ENCODE assay signal across 23 cellular contexts in genomic region chr1:222114536-222115156, GRCh38.
A peak's percentile ranks its signal among the peaks of the same experiment; 100 is the strongest.
DNase-seq lines count a peak whose midpoint lies in the region; ATAC-seq, FAIRE-seq and TF ChIP-seq lines count a peak whose summit lies in the region.
"Had no signal": no experiment of that assay in that cellular context is flagged by ENCODE, and none has a peak within 500 bp of the region (broad histone marks: within the 10 kb centered on the region; RNA-seq: fewer than 3 reads in every experiment).

No MANE protein-coding gene starts in this region.

- 0 out of 2 replicates have a peak overlapping the region, but pooled peaks have one; percentile 27 for H3K14ac ChIP-seq in IMR-90 (replicated peaks; ENCODE audit: low read depth, low read length)

- DNase-seq in HCEC 1CT, result peak; percentile 7
- DNase-seq in IMR-90, result no peak
- no peak for DNase-seq in K562 (ENCODE audit: extremely low read depth in 1 of 4, low spot score in 3 of 4)
- DNase-seq in NCI-H82 treated with DMSO at 0.1 percent for 48 hours (lab: John Stamatoyannopoulos, UW; ENCODE audit: unreplicated experiment), result no peak
- DNase-seq in activated effector memory CD4-positive, alpha-beta T cell treated with Interleukin-2 at 50 U/mL for 16 hours, result no peak
- DNase-seq in stimulated activated CD8-positive, alpha-beta memory T cell treated with anti-CD3 and anti-CD28 coated beads, Interleukin-4, amount 100 ng/mL, for 48 hours, result no peak
- DNase-seq: 8988T; ACHN; BE2C; C1 segment of cervical spinal cord; Caco-2; Calu3; CD4-positive, alpha-beta T cell; CD8-positive, alpha-beta T cell; DMS79 treated with DMSO at 0.1 percent for 48 hours; GF-D8 had no signal

- in situ Hi-C loops in IMR-90 (cut with MboI; ENCODE audit: low sequenced_read_pairs), result no loop called here
- in situ Hi-C loops in K562 (cut with MboI), result no loop called here

- no peaks in the 10 kb centered on the region for H3K79me1 ChIP-seq in IMR-90 (ENCODE audit: low read depth in 1 of 2, low read length in 2 of 2)

- H3K56ac ChIP-seq in IMR-90 (ENCODE audit: extremely low read depth, insufficient read depth, low read length), result no peak overlapping the region

- peak overlapping the region; percentile 47; the same call in 1 of the 2 replicates for H3K4ac ChIP-seq in IMR-90 (ENCODE audit: low read depth, low read length)

- H3K18ac ChIP-seq in IMR-90 (ENCODE audit: low read depth, low read length), result no peak overlapping the region

- no peak overlapping the region for H2BK120ac ChIP-seq in IMR-90 (ENCODE audit: low read depth, low read length)

- H3K4me1 ChIP-seq in IMR-90 (ENCODE audit: control insufficient read depth, insufficient read depth, low read length), result no peaks in the 10 kb centered on the region
- H3K4me1 ChIP-seq in K562 (replicated peaks in 1 of 2; ENCODE audit: control insufficient read depth in 2 of 2, insufficient read depth in 2 of 2, low read length in 2 of 2), result no peaks in the 10 kb centered on the region
- no peaks in the 10 kb centered on the region for H3K4me1 ChIP-seq in mononuclear cell (ENCODE audit: insufficient read depth, low read length)
- H3K4me1 ChIP-seq: BE2C, BLaER1, Caco-2 had no signal

- H3K4me3 ChIP-seq in IMR-90 (ENCODE audit: insufficient read depth, low read depth, low read length) (no peak overlapping the region), K562 (no peak overlapping the region), mononuclear cell (ENCODE audit: low read length) (peak overlapping the region; percentile 4)
- H3K4me3 ChIP-seq: BLaER1 had no signal

- no peak overlapping the region for H2AFZ ChIP-seq in IMR-90 (replicated peaks; ENCODE audit: low read length, poor library complexity)
- no peak overlapping the region for H2AFZ ChIP-seq in K562 (ENCODE audit: low read depth, low read length)

- dilution Hi-C loops in IMR-90 (cut with HindIII; ENCODE audit: low sequenced_read_pairs, unreplicated experiment), result no loop called here

- H3K9ac ChIP-seq in IMR-90 (ENCODE audit: low read depth, low read length), result no peak overlapping the region
- no peak overlapping the region for H3K9ac ChIP-seq in K562 (ENCODE audit: insufficient read depth in 1 of 2, low read depth in 2 of 2, low read length in 2 of 2)
- H3K9ac ChIP-seq: BLaER1 had no signal

- TF ChIP-seq POLR2A in IMR-90 (IDR thresholded peaks at IDR 0.05; ENCODE audit: low read depth, low read length), result no peak
- no peak for TF ChIP-seq POLR2A in K562 (conservative IDR thresholded peaks at IDR 0.05)

- H3K9me3 ChIP-seq in IMR-90 (ENCODE audit: control insufficient read depth, insufficient read depth, low read length) (peaks cover 2% of the 10 kb centered on the region), K562 (replicated peaks; ENCODE audit: control insufficient read depth, insufficient read depth, low read depth, low read length) (no peaks in the 10 kb centered on the region), mononuclear cell (ENCODE audit: low read depth, low read length) (no peaks in the 10 kb centered on the region)
- H3K9me3 ChIP-seq: BE2C, BLaER1, Caco-2 had no signal

- peak; percentile 61 for ATAC-seq in IMR-90 (ENCODE audit: low read depth)
- no peak for ATAC-seq in K562
- ATAC-seq: CD8-positive, alpha-beta T cell had no signal

- H2BK5ac ChIP-seq in IMR-90 (ENCODE audit: low read depth, low read length, poor library complexity, severe bottlenecking), result no peak overlapping the region

- no peaks in the 10 kb centered on the region for H3K79me2 ChIP-seq in K562 (ENCODE audit: control insufficient read depth, insufficient read depth, low read length)

- H3K27me3 ChIP-seq in IMR-90 (ENCODE audit: control insufficient read depth, insufficient read depth, low read length) (no peaks in the 10 kb centered on the region), K562 (ENCODE audit: control insufficient read depth in 2 of 2, insufficient read depth in 2 of 2, low read length in 2 of 2) (no peaks in the 10 kb centered on the region), mononuclear cell (ENCODE audit: insufficient read depth, low read length) (peaks cover 3% of the 10 kb centered on the region)
- H3K27me3 ChIP-seq: BE2C, BLaER1 had no signal

- H3K36me3 ChIP-seq in IMR-90 (ENCODE audit: control insufficient read depth, insufficient read depth, low read length), result no peaks in the 10 kb centered on the region
- H3K36me3 ChIP-seq in K562 (ENCODE audit: control insufficient read depth, insufficient read depth, low read length), result no peaks in the 10 kb centered on the region
- H3K36me3 ChIP-seq: BE2C, BLaER1 had no signal

- no peak overlapping the region for H2AK9ac ChIP-seq in IMR-90 (replicated peaks; ENCODE audit: low read depth, low read length, poor library complexity)

- H4K5ac ChIP-seq in IMR-90 (ENCODE audit: low read depth, low read length), result no peak overlapping the region

- no peak for FAIRE-seq in K562 (lab: Jason Lieb, UNC)
- FAIRE-seq: A204.1, D721Med, G401.6, GM12891, GM19239 had no signal

- TF ChIP-seq RAD21 in IMR-90 (IDR thresholded peaks at IDR 0.05; ENCODE audit: low read length), result no peak
- TF ChIP-seq RAD21 in K562 (CRISPR knock-in tag; conservative IDR thresholded peaks at IDR 0.05 in 1 of 2, IDR thresholded peaks at IDR 0.05 in 1 of 2), result no peak

- H3K9me1 ChIP-seq in IMR-90 (ENCODE audit: insufficient read depth, low read length) (peaks cover 2% of the 10 kb centered on the region), K562 (ENCODE audit: control insufficient read depth, insufficient read depth, low read length) (no peaks in the 10 kb centered on the region)

- 0 out of 2 replicates have a peak overlapping the region, but pooled peaks have one; percentile 64 for H2AK5ac ChIP-seq in IMR-90 (ENCODE audit: low read depth, low read length)

- H3K27ac ChIP-seq in IMR-90 (ENCODE audit: insufficient read depth, low read length) (no peak overlapping the region), K562 (ENCODE audit: extremely low read depth, low read depth, low read length) (no peak overlapping the region)
- H3K27ac ChIP-seq: BLaER1 had no signal

- no peak overlapping the region for H4K91ac ChIP-seq in IMR-90 (ENCODE audit: insufficient read depth, low read depth, low read length)

- POLR2A ChIA-PET in IMR-90 (lab: Charles Lee; ENCODE audit: unreplicated experiment), result no interaction called here
- POLR2A ChIA-PET in K562 (lab: Yijun Ruan, JAX), result no interaction called here

- H4K20me1 ChIP-seq in IMR-90 (ENCODE audit: insufficient read depth, low read length), result no peaks in the 10 kb centered on the region
- no peaks in the 10 kb centered on the region for H4K20me1 ChIP-seq in K562 (replicated peaks; ENCODE audit: control insufficient read depth, insufficient read depth, low read length)
- H4K20me1 ChIP-seq: BLaER1 had no signal

- no peak overlapping the region for H3K23ac ChIP-seq in IMR-90 (ENCODE audit: low read depth, low read length)

- BruUV-seq in IMR-90 (replicated peaks; lab: Mats Ljungman, UMichigan), result no TSS peak
- BruUV-seq in K562 (replicated peaks; lab: Mats Ljungman, UMichigan), result no TSS peak

- CTCF ChIA-PET in IMR-90 (lab: Yijun Ruan, JAX), result no interaction called here
- CTCF ChIA-PET in K562 (lab: Yijun Ruan, JAX; ENCODE audit: low intra/inter-chr PET ratio), result no interaction called here

- no peak for TF ChIP-seq EP300 in K562 (IDR thresholded peaks at IDR 0.05; ENCODE audit: low read length)

- no peak for TF ChIP-seq CTCF in IMR-90 (conservative IDR thresholded peaks at IDR 0.05; ENCODE audit: low read depth, low read length)
- no peak for TF ChIP-seq CTCF in K562 (IDR thresholded peaks at IDR 0.05 in 2 of 3, conservative IDR thresholded peaks at IDR 0.05 in 1 of 3; ENCODE audit: insufficient read depth in 2 of 3, low read depth in 1 of 3, low read length in 3 of 3)

- WGBS in IMR-90 (ENCODE audit: extremely low coverage in 2 of 2, insufficient read length in 1 of 2), 2 experiments, result no CpG with 5 or more reads among the region's 3 CpGs
- 3% methylated on average over 3 of the region's 3 CpGs for WGBS in K562 (ENCODE audit: insufficient coverage, low coverage, missing lambda C conversion rate)

- 0 out of 3 replicates have a peak overlapping the region, but pooled peaks have one; percentile 34 for H2BK15ac ChIP-seq in IMR-90 (ENCODE audit: low read depth, low read length)

- no peak overlapping the region for H3K4me2 ChIP-seq in IMR-90 (ENCODE audit: low read depth, low read length)
- H3K4me2 ChIP-seq in K562 (ENCODE audit: insufficient read depth, low read length), result no peak overlapping the region
- H3K4me2 ChIP-seq: BLaER1 had no signal

- peak overlapping the region in 1 of 2 experiments; percentile 4; a peak in 1 of 4 replicates for H4K8ac ChIP-seq in IMR-90 (ENCODE audit: low read depth in 2 of 2, low read length in 2 of 2)

- intact Hi-C loops in IMR-90 (cut with micrococcal nuclease), result no loop called here
- intact Hi-C loops in K562 (cut with micrococcal nuclease), result no loop called here

- peak overlapping the region; percentile 53; the same call in 1 of the 2 replicates for H2BK20ac ChIP-seq in IMR-90 (ENCODE audit: low read depth, low read length)

TF ChIP-seq in IMR-90, 13 proteins besides CTCF, POLR2A, EP300 and RAD21 (continues in another document):
- TF ChIP-seq CEBPB (IDR thresholded peaks at IDR 0.05; ENCODE audit: low read depth, low read length) (no peak), BHLHE40 (IDR thresholded peaks at IDR 0.05; ENCODE audit: low read depth, low read length) (no peak), RCOR1 (IDR thresholded peaks at IDR 0.05; ENCODE audit: insufficient replicate concordance, low read length) (no peak)

TF ChIP-seq in K562, 482 proteins besides CTCF, POLR2A, EP300 and RAD21:
- TF ChIP-seq ZNF232 (CRISPR knock-in tag; IDR thresholded peaks at IDR 0.05), result no peak
- no peak for TF ChIP-seq E2F6 (IDR thresholded peaks at IDR 0.05; ENCODE audit: borderline replicate concordance in 1 of 2, extremely low read depth in 1 of 2, insufficient read depth in 1 of 2, insufficient read length in 1 of 2, low read depth in 1 of 2, low read length in 1 of 2, poor library complexity in 1 of 2, severe bottlenecking in 1 of 2)
- no peak for TF ChIP-seq NFRKB (IDR thresholded peaks at IDR 0.05; ENCODE audit: low read depth)
- peak; percentile 91 for TF ChIP-seq DACH1 (IDR thresholded peaks at IDR 0.05; ENCODE audit: partially characterized antibody)
- TF ChIP-seq ZNF143 (CRISPR knock-in tag; IDR thresholded peaks at IDR 0.05), result no peak
TF ChIP-seq in K562: peak in this region for 1.
